ENCODE assay signal across 6 cellular contexts in the genomic region with DNA sequence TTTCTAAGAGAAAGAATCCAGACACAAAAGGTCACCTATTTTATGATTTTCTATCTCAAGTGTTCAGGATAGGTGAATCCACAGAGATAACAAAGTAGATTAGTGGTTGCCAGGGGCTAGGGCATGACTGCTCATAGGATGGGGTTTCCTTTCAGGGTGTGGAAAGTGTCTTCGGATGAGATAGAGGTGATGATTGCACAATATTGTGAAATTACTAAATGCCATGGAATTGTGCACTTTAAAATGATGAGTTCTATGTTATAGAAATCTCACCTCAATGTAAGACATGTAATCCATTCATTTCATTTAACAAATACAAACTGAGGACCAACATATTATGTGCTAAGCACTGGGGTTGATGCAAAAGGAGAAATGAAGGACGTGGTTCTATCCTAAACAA.
"Had no signal": no experiment of that assay in that cellular context is flagged by ENCODE, and none has a peak within 500 bp of the region (broad histone marks: within the 10 kb centered on the region; RNA-seq: fewer than 3 reads in every experiment).

No MANE protein-coding gene starts in this region.

- H3K27ac ChIP-seq: HL-60, KMS-11 had no signal

- DNase-seq: KBM-7, KG1 had no signal

- H3K27me3 Mint-ChIP-seq: IgD-negative memory B cell had no signal

- H3K4me2 ChIP-seq: KMS-11 had no signal

- H3K4me3 Mint-ChIP-seq: IgD-negative memory B cell had no signal

- H3K9ac ChIP-seq: KMS-11 had no signal

- H3K27ac Mint-ChIP-seq: IgD-negative memory B cell had no signal

- H3K4me1 Mint-ChIP-seq: IgD-negative memory B cell had no signal

- FAIRE-seq: HTR-8/SVneo had no signal
